Comparison of ENCODE assay signal across 18 cellular contexts in the genomic region with DNA sequence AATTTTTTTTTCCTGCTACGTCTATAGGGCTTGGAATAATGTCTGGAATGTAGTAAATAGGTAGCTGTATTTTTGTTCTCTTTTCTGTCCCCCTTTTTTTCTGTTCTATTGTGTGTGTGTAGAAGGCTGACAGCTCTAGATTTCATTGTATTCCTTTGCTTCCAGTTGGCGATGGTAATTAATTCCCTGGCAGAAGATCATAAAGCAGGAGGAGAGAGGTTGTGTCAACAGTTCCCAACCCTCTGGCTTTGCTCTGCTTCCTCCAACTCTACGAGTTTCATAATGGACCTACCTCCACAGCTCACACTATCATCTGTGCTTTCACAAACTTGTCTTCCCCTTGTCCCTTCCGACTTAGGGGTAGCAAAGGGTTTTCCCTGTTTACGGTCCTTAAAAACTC.
DNase-seq lines count a peak whose midpoint lies in the region; FAIRE-seq and TF ChIP-seq lines count a peak whose summit lies in the region.
"Had no signal": no experiment of that assay in that cellular context is flagged by ENCODE, and none has a peak within 500 bp of the region (broad histone marks: within the 10 kb centered on the region; RNA-seq: fewer than 3 reads in every experiment).

No MANE protein-coding gene starts in this region.

- no peaks in the 10 kb centered on the region for H4K20me1 ChIP-seq in keratinocyte (ENCODE audit: control insufficient read depth, extremely low read depth, insufficient read depth, low read length)

- no peak overlapping the region for H3K4me2 ChIP-seq in keratinocyte (ENCODE audit: control insufficient read depth, extremely low read depth, insufficient read depth, low read depth, low read length)
- H3K4me2 ChIP-seq: KMS-11 had no signal

- no peaks in the 10 kb centered on the region for H3K79me2 ChIP-seq in keratinocyte (ENCODE audit: control insufficient read depth, insufficient read depth, low read length)

- H3K4me3 ChIP-seq in keratinocyte (ENCODE audit: control insufficient read depth in 2 of 3, extremely low read depth in 1 of 3, insufficient read depth in 2 of 3, low read depth in 1 of 3, low read length in 3 of 3) = no peak overlapping the region

- TF ChIP-seq CTCF in keratinocyte (optimal IDR thresholded peaks at IDR 0.05 in 1 of 3, IDR thresholded peaks at IDR 0.05 in 1 of 3, conservative IDR thresholded peaks at IDR 0.05 in 1 of 3; ENCODE audit: extremely low read depth in 1 of 3, insufficient read depth in 2 of 3, low read length in 3 of 3) = no peak

- H2AFZ ChIP-seq in keratinocyte (ENCODE audit: control insufficient read depth, low read length) = peak overlapping the region; percentile 25

- no peak for FAIRE-seq in keratinocyte (lab: Jason Lieb, UNC)

- H3K9ac ChIP-seq in keratinocyte (ENCODE audit: control insufficient read depth, extremely low read depth, insufficient read depth, low read length) = no peak overlapping the region
- H3K9ac ChIP-seq: KMS-11 had no signal

- no peaks in the 10 kb centered on the region for H3K9me1 ChIP-seq in keratinocyte (ENCODE audit: control insufficient read depth, extremely low read depth, insufficient read depth, low read length)

- no peaks in the 10 kb centered on the region for H3K4me1 ChIP-seq in keratinocyte (ENCODE audit: control insufficient read depth, extremely low read depth, insufficient read depth, low read length)
- H3K4me1 ChIP-seq: foreskin keratinocyte had no signal

- H3K27ac ChIP-seq in keratinocyte (ENCODE audit: control insufficient read depth, insufficient read depth, low read length) = no peak overlapping the region
- H3K27ac ChIP-seq: foreskin keratinocyte, KMS-11 had no signal

- peak; percentile 76 for DNase-seq in DMS53 (lab: John Stamatoyannopoulos, UW)
- peak; percentile 7 for DNase-seq in NCI-H1417 treated with DMSO at 0.1 percent for 48 hours (lab: John Stamatoyannopoulos, UW)
- DNase-seq in NCI-H510A (lab: John Stamatoyannopoulos, UW) = peak; percentile 34
- DNase-seq in keratinocyte (ENCODE audit: low read depth, low spot score) = no peak
- no peak for DNase-seq in DMS114 treated with DMSO at 0.1 percent for 48 hours (lab: John Stamatoyannopoulos, UW; ENCODE audit: unreplicated experiment)
- no peak for DNase-seq in hippocampal formation (lab: John Stamatoyannopoulos, UW)
- DNase-seq in nucleus accumbens (lab: John Stamatoyannopoulos, UW) = no peak
- DNase-seq: activated B cell treated with CpG ODN at 0.5 μM for 24 hours; activated CD4-positive, alpha-beta memory T cell treated with anti-CD3 and anti-CD28 coated beads for 36 hours; activated effector memory CD4-positive, alpha-beta T cell treated with anti-CD3 and anti-CD28 coated beads, Interleukin-2, amount 50 U/mL, for 16 hours; activated naive CD8-positive, alpha-beta T cell treated with anti-CD3 and anti-CD28 coated beads, Interleukin-2, amount 50 U/mL, for 24 hours; DMS79; effector CD4-positive, alpha-beta T cell; erythroblast; HCEC 1CT; hypothalamus had no signal

- dilution Hi-C loops in keratinocyte (cut with MboI; ENCODE audit: extremely low pct_ligation_motif_present, low sequenced_read_pairs) = no loop called here

- no peaks in the 10 kb centered on the region for H3K9me3 ChIP-seq in keratinocyte (ENCODE audit: control insufficient read depth, low read depth, low read length)

- H3K27me3 ChIP-seq in keratinocyte (ENCODE audit: control insufficient read depth, extremely low read depth, insufficient read depth, low read length) = no peaks in the 10 kb centered on the region
- H3K27me3 ChIP-seq: foreskin keratinocyte had no signal

- H3K36me3 ChIP-seq in keratinocyte (ENCODE audit: control insufficient read depth in 2 of 2, extremely low read depth in 1 of 2, insufficient read depth in 2 of 2, low read length in 2 of 2) = no peaks in the 10 kb centered on the region

Comparison
In these comparisons a context has a peak if more than half of its experiments do, and no peak if none do; other contexts are left out.
1. DNase-seq: peak in DMS53 (single experiment), NCI-H1417 treated with DMSO at 0.1 percent for 48 hours (single experiment) and NCI-H510A (single experiment); none in keratinocyte (single experiment), DMS114 treated with DMSO at 0.1 percent for 48 hours (single experiment), hippocampal formation (0 of 2) and nucleus accumbens (0 of 56).